In genomic region chr16:27245276-27246231, GRCh38 we compare ENCODE assay signal across 8 cellular contexts. TPM values are rescaled to one million over a fixed set of nuclear protein-coding genes. Genes with fewer than 3 reads are reported as not detected.
DNase-seq lines count a peak whose midpoint lies in the region; ATAC-seq and TF ChIP-seq lines count a peak whose summit lies in the region.

No MANE protein-coding gene starts in this region.

- DNase-seq in HPDE6-E6E7 (ENCODE audit: extremely low spot score): peak; percentile 67
- DNase-seq in activated T-helper 9 cell treated with anti-CD3 and anti-CD28 coated beads, Interleukin-2, amount 50 U/mL, for 16 hours (ENCODE audit: low read depth): peak; percentile 35
- DNase-seq in right atrium auricular region (ENCODE audit: low spot score): peak; percentile 60
- peak; percentile 81 for DNase-seq in stimulated activated CD4-positive, alpha-beta T cell treated with anti-CD3 and anti-CD28 coated beads, Interleukin-1b, Interleukin-23, amount 100 ng/mL, for 48 hours
- no peak for DNase-seq in middle frontal gyrus (ENCODE audit: extremely low spot score, low spot score)

- no peaks in the 10 kb centered on the region for H3K27me3 ChIP-seq in right atrium auricular region

- H3K4me1 ChIP-seq in right atrium auricular region: peaks cover 0 to 59% of the 10 kb centered on the region in 2 donors

- no peak for TF ChIP-seq CTCF in right atrium auricular region (IDR thresholded peaks at IDR 0.05)

- no peaks in the 10 kb centered on the region for H3K36me3 ChIP-seq in right atrium auricular region

- H3K9me3 ChIP-seq in right atrium auricular region: no peaks in the 10 kb centered on the region

- no peak overlapping the region for H3K4me3 ChIP-seq in right atrium auricular region

- ATAC-seq in GM21717 (IDR thresholded peaks at IDR 0.05; ENCODE audit: unreplicated experiment) (no peak), HG03175 (IDR thresholded peaks at IDR 0.05; ENCODE audit: unreplicated experiment) (no peak), HG02642 (IDR thresholded peaks at IDR 0.05; ENCODE audit: poor library complexity, unreplicated experiment) (no peak)

- H3K27ac ChIP-seq in right atrium auricular region: peak overlapping the region; percentile 71 to 72

RNA-seq across cellular contexts. Expression of gene NSMCE1, which starts 23.0 kb away (rescaled TPM):
- 10 to 100 TPM; 24.0 to 35.8 TPM for total RNA-seq in right atrium auricular region

RNA-seq across cellular contexts. Expression of gene KDM8, which starts 42.2 kb away (rescaled TPM):
- total RNA-seq in right atrium auricular region: 1 to 10 TPM; 2.9 to 3.8 TPM
